23 cellular contexts compared by ENCODE assay signal in the genomic region with DNA sequence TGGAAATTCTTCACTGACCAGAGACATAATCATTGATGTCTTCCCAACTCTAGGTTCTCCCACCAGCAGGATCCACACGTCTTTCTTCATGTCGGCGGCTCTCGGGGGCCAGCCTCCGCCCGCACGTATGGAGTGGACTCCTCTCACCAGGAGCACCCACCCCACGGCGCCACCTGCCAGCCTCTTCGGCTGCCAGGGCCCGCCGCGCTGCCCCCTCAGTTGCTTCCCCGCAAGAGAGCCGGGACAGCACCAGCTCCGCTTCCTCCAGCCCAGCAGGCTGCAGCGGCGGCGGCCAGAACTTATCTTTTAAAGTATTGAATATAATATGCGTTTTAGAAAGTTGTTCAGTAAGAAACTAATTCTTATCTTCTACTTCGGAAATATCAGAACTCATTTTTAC.
"Had no signal": no experiment of that assay in that cellular context is flagged by ENCODE, and none has a peak within 500 bp of the region (broad histone marks: within the 10 kb centered on the region; RNA-seq: fewer than 3 reads in every experiment).

No MANE protein-coding gene starts in this region.

- ATAC-seq: activated CD8-positive, alpha-beta T cell treated with anti-CD3 and anti-CD28 coated beads, Interleukin-2, amount 10 ng/mL, durations not matched to agents 7 days and 5 days; gastroesophageal sphincter; left lobe of liver; natural killer cell had no signal

- H3K4me3 Mint-ChIP-seq: activated CD8-positive, alpha-beta T cell treated with anti-CD3 and anti-CD28 coated beads, Interleukin-2, amount 10 ng/mL, durations not matched to agents 7 days and 5 days; activated naive CD8-positive, alpha-beta T cell; activated T-helper 1 cell treated with anti-CD3 and anti-CD28 coated beads, Interleukin-12 subunit alpha, Interleukin-12 subunit beta, Interleukin-2, Interleukin-4 antibody, amounts not matched to agents 30 ng/mL and 10 ng/mL and 1 ng/mL, durations not matched to agents 14 hours and 24 hours and 36 hours; endodermal cell; natural killer cell; stimulated activated naive CD8-positive, alpha-beta T cell treated with anti-CD3 and anti-CD28 coated beads, Interleukin-15, Interleukin-2, amounts not matched to agents 100 ng/mL and 50 ng/mL, for 24 hours; T-helper 2 cell treated with Interferon-gamma antibody and Interleukin-4, amounts not matched to agents 5 μg/mL and 100 μg/mL, for 36 hours had no signal

- H3K27me3 Mint-ChIP-seq: activated naive CD8-positive, alpha-beta T cell; stimulated activated naive CD8-positive, alpha-beta T cell treated with anti-CD3 and anti-CD28 coated beads, Interleukin-15, Interleukin-2, amounts not matched to agents 100 ng/mL and 50 ng/mL, for 24 hours had no signal

- H3K27ac ChIP-seq: breast epithelium, epithelial cell of prostate, gastroesophageal sphincter, prostate gland, tibial artery, WERI-Rb-1 had no signal

- DNase-seq: activated CD4-positive, alpha-beta T cell treated with anti-CD3 and anti-CD28 coated beads for 1 hour; activated CD4-positive, alpha-beta T cell treated with anti-CD3 and anti-CD28 coated beads, Interleukin-2, amount 50 U/mL, for 1 hour; activated CD8-positive, alpha-beta T cell treated with anti-CD3 and anti-CD28 coated beads, Interleukin-2, amount 10 ng/mL, durations not matched to agents 7 days and 5 days; activated gamma-delta T cell; cerebellar nuclear complex; cortex of kidney; endodermal cell; midbrain; natural killer cell; stimulated activated CD4-positive, alpha-beta T cell treated with anti-CD3 and anti-CD28 coated beads, Interleukin-12 subunit alpha, Interleukin-12 subunit beta, amount 100 ng/mL, for 4 hours; stimulated activated CD4-positive, alpha-beta T cell treated with anti-CD3 and anti-CD28 coated beads, Interleukin-4, amount 100 ng/mL, for 4 hours; substantia nigra; tibial artery; WERI-Rb-1 had no signal

- H3K9me3 Mint-ChIP-seq: T-helper 2 cell treated with Interferon-gamma antibody and Interleukin-4, amounts not matched to agents 5 μg/mL and 100 μg/mL, for 36 hours had no signal

- H3K4me1 ChIP-seq: breast epithelium, gastroesophageal sphincter, prostate gland, tibial artery had no signal

- H3K4me3 ChIP-seq: breast epithelium, gastroesophageal sphincter, prostate gland, tibial artery had no signal

- H3K36me3 ChIP-seq: breast epithelium, gastroesophageal sphincter, prostate gland, tibial artery, WERI-Rb-1 had no signal

- H3K27ac Mint-ChIP-seq: activated CD8-positive, alpha-beta T cell treated with anti-CD3 and anti-CD28 coated beads, Interleukin-2, amount 10 ng/mL, durations not matched to agents 7 days and 5 days; activated naive CD8-positive, alpha-beta T cell; activated T-helper 1 cell treated with anti-CD3 and anti-CD28 coated beads, Interleukin-12 subunit alpha, Interleukin-12 subunit beta, Interleukin-2, Interleukin-4 antibody, amounts not matched to agents 30 ng/mL and 10 ng/mL and 1 ng/mL, durations not matched to agents 14 hours and 24 hours and 36 hours; endodermal cell; natural killer cell; stimulated activated naive CD8-positive, alpha-beta T cell treated with anti-CD3 and anti-CD28 coated beads, Interleukin-15, Interleukin-2, amounts not matched to agents 100 ng/mL and 50 ng/mL, for 24 hours; T-helper 2 cell treated with Interferon-gamma antibody and Interleukin-4, amounts not matched to agents 5 μg/mL and 100 μg/mL, for 36 hours had no signal

- H3K27me3 ChIP-seq: breast epithelium, gastroesophageal sphincter, tibial artery had no signal

- H3K9me3 ChIP-seq: prostate gland had no signal

- H3K4me1 Mint-ChIP-seq: endodermal cell, natural killer cell had no signal
